17 cellular contexts compared by ENCODE assay signal in genomic region chr16:3770530-3770929, GRCh38.
"Had no signal": no experiment of that assay in that cellular context is flagged by ENCODE, and none has a peak within 500 bp of the region (broad histone marks: within the 10 kb centered on the region; RNA-seq: fewer than 3 reads in every experiment).

No MANE protein-coding gene starts in this region.

- H3K27ac ChIP-seq: adrenal gland, thoracic aorta, vagina had no signal

- H3K9me3 Mint-ChIP-seq: activated CD4-positive, alpha-beta memory T cell treated with anti-CD3 and anti-CD28 coated beads for 36 hours; activated naive CD4-positive, alpha-beta T cell treated with anti-CD3 and anti-CD28 coated beads, Interleukin-2, amount 10 ng/mL, durations not matched to agents 7 days and 5 days; activated T-helper 1 cell treated with anti-CD3 and anti-CD28 coated beads, Interleukin-12 subunit alpha, Interleukin-12 subunit beta, Interleukin-2, Interleukin-4 antibody, amounts not matched to agents 30 ng/mL and 10 ng/mL and 1 ng/mL, durations not matched to agents 14 hours and 24 hours and 36 hours; central memory CD8-positive, alpha-beta T cell; dendritic cell treated with granulocyte-macrophage colony-stimulating factor and Interleukin-4, amounts not matched to agents 40 ng/mL and 50 ng/mL, for 4 days; immature natural killer cell; nephron; stimulated activated naive CD8-positive, alpha-beta T cell treated with anti-CD3 and anti-CD28 coated beads, Interleukin-15, amount 100 ng/mL, for 72 hours; T-helper 2 cell treated with Interferon-gamma antibody and Interleukin-4, amounts not matched to agents 5 μg/mL and 100 μg/mL, for 36 hours had no signal

- H3K4me1 ChIP-seq: vagina had no signal

- H3K4me3 ChIP-seq: adrenal gland, thoracic aorta, vagina had no signal

- H3K4me3 Mint-ChIP-seq: activated CD4-positive, alpha-beta memory T cell treated with anti-CD3 and anti-CD28 coated beads for 36 hours; activated naive CD4-positive, alpha-beta T cell treated with anti-CD3 and anti-CD28 coated beads, Interleukin-2, amount 10 ng/mL, durations not matched to agents 7 days and 5 days; activated T-helper 1 cell treated with anti-CD3 and anti-CD28 coated beads, Interleukin-12 subunit alpha, Interleukin-12 subunit beta, Interleukin-2, Interleukin-4 antibody, amounts not matched to agents 30 ng/mL and 10 ng/mL and 1 ng/mL, durations not matched to agents 14 hours and 24 hours and 36 hours; central memory CD8-positive, alpha-beta T cell; dendritic cell treated with granulocyte-macrophage colony-stimulating factor and Interleukin-4, amounts not matched to agents 40 ng/mL and 50 ng/mL, for 4 days; immature natural killer cell; nephron; T-helper 2 cell treated with Interferon-gamma antibody and Interleukin-4, amounts not matched to agents 5 μg/mL and 100 μg/mL, for 36 hours had no signal

- DNase-seq: activated CD4-positive, alpha-beta memory T cell treated with anti-CD3 and anti-CD28 coated beads for 36 hours; activated CD4-positive, alpha-beta T cell treated with anti-CD3 and anti-CD28 coated beads for 1 hour; activated naive CD4-positive, alpha-beta T cell treated with anti-CD3 and anti-CD28 coated beads, Interleukin-2, amount 10 ng/mL, durations not matched to agents 7 days and 5 days; immature natural killer cell; left cardiac atrium; mammary epithelial cell; stimulated activated CD4-positive, alpha-beta T cell treated with anti-CD3 and anti-CD28 coated beads, Interleukin-4, amount 100 ng/mL, for 1 hour; stimulated activated CD8-positive, alpha-beta memory T cell treated with anti-CD3 and anti-CD28 coated beads, Interleukin-4, amount 100 ng/mL, for 48 hours; stimulated activated naive CD8-positive, alpha-beta T cell treated with anti-CD3 and anti-CD28 coated beads, Interleukin-15, amount 100 ng/mL, for 72 hours had no signal

- H3K9me3 ChIP-seq: adrenal gland, thoracic aorta, vagina had no signal

- H3K27ac Mint-ChIP-seq: activated CD4-positive, alpha-beta memory T cell treated with anti-CD3 and anti-CD28 coated beads for 36 hours; activated naive CD4-positive, alpha-beta T cell treated with anti-CD3 and anti-CD28 coated beads, Interleukin-2, amount 10 ng/mL, durations not matched to agents 7 days and 5 days; activated T-helper 1 cell treated with anti-CD3 and anti-CD28 coated beads, Interleukin-12 subunit alpha, Interleukin-12 subunit beta, Interleukin-2, Interleukin-4 antibody, amounts not matched to agents 30 ng/mL and 10 ng/mL and 1 ng/mL, durations not matched to agents 14 hours and 24 hours and 36 hours; dendritic cell treated with granulocyte-macrophage colony-stimulating factor and Interleukin-4, amounts not matched to agents 40 ng/mL and 50 ng/mL, for 4 days; nephron; T-helper 2 cell treated with Interferon-gamma antibody and Interleukin-4, amounts not matched to agents 5 μg/mL and 100 μg/mL, for 36 hours had no signal

- ATAC-seq: left cardiac atrium; stimulated activated naive CD8-positive, alpha-beta T cell treated with anti-CD3 and anti-CD28 coated beads, Interleukin-15, amount 100 ng/mL, for 72 hours had no signal

- H3K27me3 Mint-ChIP-seq: activated CD4-positive, alpha-beta memory T cell treated with anti-CD3 and anti-CD28 coated beads for 36 hours; activated naive CD4-positive, alpha-beta T cell treated with anti-CD3 and anti-CD28 coated beads, Interleukin-2, amount 10 ng/mL, durations not matched to agents 7 days and 5 days; central memory CD8-positive, alpha-beta T cell; dendritic cell treated with granulocyte-macrophage colony-stimulating factor and Interleukin-4, amounts not matched to agents 40 ng/mL and 50 ng/mL, for 4 days; stimulated activated naive CD8-positive, alpha-beta T cell treated with anti-CD3 and anti-CD28 coated beads, Interleukin-15, amount 100 ng/mL, for 72 hours had no signal

- H3K4me1 Mint-ChIP-seq: activated naive CD4-positive, alpha-beta T cell treated with anti-CD3 and anti-CD28 coated beads, Interleukin-2, amount 10 ng/mL, durations not matched to agents 7 days and 5 days; stimulated activated naive CD8-positive, alpha-beta T cell treated with anti-CD3 and anti-CD28 coated beads, Interleukin-15, amount 100 ng/mL, for 72 hours had no signal

- H3K27me3 ChIP-seq: adrenal gland, vagina had no signal
